Comparison of ENCODE assay signal across 8 cellular contexts in the genomic region with DNA sequence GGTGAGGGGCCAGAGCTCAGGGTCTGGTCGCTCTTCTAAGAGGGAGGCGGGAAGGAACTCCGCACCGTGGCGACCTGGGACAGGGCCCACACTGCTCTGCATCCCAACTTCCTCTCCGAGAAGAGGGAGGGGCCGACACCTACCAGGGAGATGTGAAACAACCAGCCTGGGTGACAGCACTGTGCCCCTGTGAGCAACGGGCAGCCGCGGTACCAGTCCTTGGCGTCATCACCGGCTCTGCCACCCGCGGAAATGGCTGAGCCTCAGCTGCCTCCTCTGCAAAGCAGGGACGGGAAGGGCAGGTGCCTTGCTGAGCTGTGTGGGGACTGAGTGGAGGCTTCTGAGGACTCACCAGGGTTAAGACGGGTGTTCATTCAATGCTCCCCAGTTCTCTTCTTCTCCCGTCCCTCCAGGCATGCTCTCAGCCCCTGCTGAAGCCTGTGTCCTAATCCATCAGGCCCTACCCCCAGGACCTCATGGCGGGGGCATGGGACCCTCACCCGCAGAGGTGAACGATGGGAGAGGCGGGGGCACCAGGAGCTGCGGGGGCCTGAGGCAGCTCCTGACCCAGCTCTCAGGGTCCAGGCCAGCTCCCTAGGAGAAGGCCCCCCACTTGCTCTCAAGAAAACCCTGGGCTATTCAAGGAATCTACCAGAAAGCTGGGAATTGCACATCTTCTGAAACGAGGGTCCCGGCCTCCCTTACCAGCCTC. TPM values are rescaled to one million over a fixed set of nuclear protein-coding genes. Genes with fewer than 3 reads are reported as not detected.
DNase-seq lines count a peak whose midpoint lies in the region; ATAC-seq and TF ChIP-seq lines count a peak whose summit lies in the region.

No MANE protein-coding gene starts in this region.

- intact Hi-C loops in PC-9 (cut with micrococcal nuclease; ENCODE audit: unreplicated experiment), result no loop called here
- intact Hi-C loops in dorsolateral prefrontal cortex (cut with DNase I), result no loop called here
- intact Hi-C loops in vagina (cut with DNase I), result no loop called here

- peaks cover 24% of the 10 kb centered on the region for H3K4me1 ChIP-seq in PC-9 (replicated peaks; ENCODE audit: insufficient read depth)
- peaks cover 42% of the 10 kb centered on the region for H3K4me1 ChIP-seq in neural progenitor cell
- peaks cover 100% of the 10 kb centered on the region for H3K4me1 ChIP-seq in vagina

- H3K9me3 Mint-ChIP-seq in neural progenitor cell, result no peaks in the 10 kb centered on the region

- H3K27me3 ChIP-seq in PC-9 (ENCODE audit: insufficient read depth, low read depth), result no peaks in the 10 kb centered on the region
- no peaks in the 10 kb centered on the region for H3K27me3 ChIP-seq in dorsolateral prefrontal cortex
- no peaks in the 10 kb centered on the region for H3K27me3 ChIP-seq in neural progenitor cell
- H3K27me3 ChIP-seq in vagina, result no peaks in the 10 kb centered on the region
- no peaks in the 10 kb centered on the region for H3K27me3 ChIP-seq in MG63

- H3K36me3 ChIP-seq in PC-9 (ENCODE audit: low read depth) (no peaks in the 10 kb centered on the region; the same call in 1 of the 2 replicates), neural progenitor cell (no peaks in the 10 kb centered on the region), vagina (no peaks in the 10 kb centered on the region), MG63 (peaks cover 27% of the 10 kb centered on the region)

- no TSS peak for BruUV-seq in PC-9 (replicated peaks; lab: Mats Ljungman, UMichigan)

- H3K79me2 ChIP-seq in PC-9 (ENCODE audit: low read depth), result peaks cover 99% of the 10 kb centered on the region
- H3K79me2 ChIP-seq in neural progenitor cell (ENCODE audit: low read depth), result peaks cover 99% of the 10 kb centered on the region

- H2AFZ ChIP-seq in PC-9 (no peak overlapping the region), neural progenitor cell (replicated peaks) (no peak overlapping the region)

- peak overlapping the region; percentile 69; the same call in 1 of the 2 replicates for H3K27ac ChIP-seq in PC-9
- peak overlapping the region in 47 of 59 donors; percentile 5 to 82 (median 58) for H3K27ac ChIP-seq in dorsolateral prefrontal cortex
- peak overlapping the region; percentile 70 for H3K27ac ChIP-seq in neural progenitor cell
- peak overlapping the region; percentile 34 for H3K27ac ChIP-seq in vagina

- POLR2A ChIA-PET in PC-9 (lab: Charles Lee; ENCODE audit: unreplicated experiment), result no interaction called here

- ATAC-seq in GM18517 (IDR thresholded peaks at IDR 0.05; ENCODE audit: unreplicated experiment) (peak; percentile 71), HG02588 (IDR thresholded peaks at IDR 0.05; ENCODE audit: unreplicated experiment) (peak; percentile 85)

- TF ChIP-seq POLR2A in vagina (IDR thresholded peaks at IDR 0.05), result no peak

- H3K4me2 ChIP-seq in PC-9, result peak overlapping the region; percentile 50; the same call in 1 of the 2 replicates
- H3K4me2 ChIP-seq in neural progenitor cell, result peak overlapping the region; percentile 16

- TF ChIP-seq CTCF in PC-9 (conservative IDR thresholded peaks at IDR 0.05) (no peak), dorsolateral prefrontal cortex (IDR thresholded peaks at IDR 0.05 in 54 of 56, conservative IDR thresholded peaks at IDR 0.05 in 2 of 56; ENCODE audit: low read depth in 1 of 56, partially characterized antibody in 56 of 56) (no peak), neural progenitor cell (IDR thresholded peaks at IDR 0.05) (no peak), vagina (IDR thresholded peaks at IDR 0.05) (no peak)

- no peak overlapping the region for H3K9ac ChIP-seq in neural progenitor cell

- no peaks in the 10 kb centered on the region for H3K9me2 ChIP-seq in PC-9 (ENCODE audit: insufficient read depth)

- H3K4me3 Mint-ChIP-seq in neural progenitor cell, result no peak overlapping the region

- DNase-seq in PC-9 (peak; percentile 8 to 32), dorsolateral prefrontal cortex (peak in 7 of 10 donors; percentile 33 to 79 (median 59)), neural progenitor cell (ENCODE audit: low spot score) (peak; percentile 37), vagina (ENCODE audit: extremely low spot score in 2 of 2) (no peak), AG08395 (ENCODE audit: low spot score) (no peak), MG63 (no peak)

- peaks cover 5% of the 10 kb centered on the region for H3K27me3 Mint-ChIP-seq in neural progenitor cell (ENCODE audit: insufficient read depth, low read depth)

- CTCF ChIA-PET in PC-9 (lab: Charles Lee), result no interaction called here

- H3K9me3 ChIP-seq in PC-9 (ENCODE audit: insufficient read depth, low read depth), result no peaks in the 10 kb centered on the region
- H3K9me3 ChIP-seq in neural progenitor cell (ENCODE audit: low read depth), result no peaks in the 10 kb centered on the region
- no peaks in the 10 kb centered on the region for H3K9me3 ChIP-seq in vagina
- no peaks in the 10 kb centered on the region for H3K9me3 ChIP-seq in MG63

- peak overlapping the region; percentile 72 for H3K27ac Mint-ChIP-seq in neural progenitor cell

- peaks cover 14% of the 10 kb centered on the region for H3K36me3 Mint-ChIP-seq in neural progenitor cell

- peaks cover 96% of the 10 kb centered on the region for H4K20me1 ChIP-seq in PC-9 (ENCODE audit: insufficient read depth)
- H4K20me1 ChIP-seq in neural progenitor cell (ENCODE audit: low read depth), result peaks cover 97% of the 10 kb centered on the region

- H3K4me3 ChIP-seq in PC-9, result no peak overlapping the region
- peak overlapping the region in 8 of 59 donors; percentile 4 to 29 (median 9) for H3K4me3 ChIP-seq in dorsolateral prefrontal cortex
- H3K4me3 ChIP-seq in neural progenitor cell, result no peak overlapping the region
- no peak overlapping the region for H3K4me3 ChIP-seq in vagina
- H3K4me3 ChIP-seq in MG63, result no peak overlapping the region

- H3K4me1 Mint-ChIP-seq in neural progenitor cell, result peaks cover 55% of the 10 kb centered on the region

- peaks cover 12% of the 10 kb centered on the region for H3F3A ChIP-seq in PC-9 (ENCODE audit: insufficient read depth, low read depth)
- H3F3A ChIP-seq in neural progenitor cell (ENCODE audit: low read depth), result peaks cover 10% of the 10 kb centered on the region

RNA-seq across cellular contexts. Expression of a gene that starts 9.3 kb away (rescaled TPM):
- total RNA-seq in PC-9 (2021) (51.4 and 51.5 TPM in 2 replicates), dorsolateral prefrontal cortex (10 to 100 TPM; 18.4 to 49.8 (median 26.0) TPM), neural progenitor cell (ENCODE audit: low replicate concordance) (2.2 and 30.0 TPM in 2 replicates), vagina (13.5 TPM)
- total RNA-seq in MG63 (2014; rRNA removed; shearing (Covaris generic); ENCODE audit: low replicate concordance), result 31.8 and 103 TPM in 2 replicates

RNA-seq across cellular contexts. Expression of a gene that starts 29.3 kb away (rescaled TPM):
- 50.5 and 74.2 TPM in 2 replicates for total RNA-seq in PC-9 (2021)
- total RNA-seq in dorsolateral prefrontal cortex, result 100 to 1,000 TPM in 1 of 120 experiments, 10 to 100 TPM in 119; 35.5 to 110 (median 56.7) TPM
- 7.0 and 51.8 TPM in 2 replicates for total RNA-seq in neural progenitor cell (ENCODE audit: low replicate concordance)
- total RNA-seq in vagina, result 28.7 TPM
- total RNA-seq in MG63 (2014; rRNA removed; shearing (Covaris generic); ENCODE audit: low replicate concordance), result 11.6 and 23.8 TPM in 2 replicates

Comparison
In these comparisons a context has a peak if more than half of its experiments do, and no peak if none do; other contexts are left out.
1. DNase-seq: peak in PC-9 (2 of 2), dorsolateral prefrontal cortex (7 of 10) and neural progenitor cell (single experiment); none in vagina (0 of 2), AG08395 (single experiment) and MG63 (single experiment).
2. Peak in every context shown above with its lines, with median percentiles within 50 percentile points of each other: H3K27ac ChIP-seq.